In the genomic region with DNA sequence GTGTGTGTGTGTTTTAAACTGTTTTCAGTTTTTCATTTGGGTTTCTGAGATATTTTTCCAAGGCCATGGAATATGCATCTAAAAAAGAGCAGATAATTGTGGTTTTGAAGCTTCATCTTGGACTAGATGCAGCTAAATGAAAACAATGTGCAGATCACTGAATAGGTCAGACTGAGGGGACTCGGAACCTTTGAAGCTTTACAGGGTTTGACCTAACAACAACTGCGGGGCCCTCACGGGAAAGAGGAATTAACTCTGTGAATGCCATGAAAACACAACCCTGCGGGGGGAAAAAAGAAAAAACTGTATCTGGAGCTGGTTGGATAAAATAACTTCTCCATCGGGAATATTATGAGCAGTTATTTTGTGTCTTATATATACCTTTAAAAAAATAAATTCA, we compare ENCODE assay signal across 16 cellular contexts.
DNase-seq lines count a peak whose midpoint lies in the region; ATAC-seq and TF ChIP-seq lines count a peak whose summit lies in the region.
"Had no signal": no experiment of that assay in that cellular context is flagged by ENCODE, and none has a peak within 500 bp of the region (broad histone marks: within the 10 kb centered on the region; RNA-seq: fewer than 3 reads in every experiment).

No MANE protein-coding gene starts in this region.

- no peak overlapping the region for H3K4me3 Mint-ChIP-seq in chondrocyte (ENCODE audit: unreplicated experiment)

- peaks cover 32% of the 10 kb centered on the region for H3K4me1 Mint-ChIP-seq in chondrocyte (ENCODE audit: low read depth)

- no peak overlapping the region for H4K8ac ChIP-seq in mesendoderm (ENCODE audit: low read depth, low read length)

- H3K4me1 ChIP-seq in mesodermal cell (ENCODE audit: control insufficient read depth, insufficient read depth, low read length, poor library complexity, severe bottlenecking) (peaks cover 29% of the 10 kb centered on the region), thoracic aorta (ENCODE audit: control insufficient read depth in 1 of 2, low read depth in 2 of 2) (peaks cover 28 to 61% of the 10 kb centered on the region in 2 donors), mesendoderm (ENCODE audit: control insufficient read depth, low read depth, low read length) (peaks cover 4% of the 10 kb centered on the region)
- H3K4me1 ChIP-seq: testis had no signal

- H3K27ac ChIP-seq in mesodermal cell (ENCODE audit: low read depth, low read length, severe bottlenecking) (peak overlapping the region; percentile 75), thoracic aorta (peak overlapping the region; percentile 45 to 62), mesendoderm (ENCODE audit: low read depth, low read length) (no peak overlapping the region)
- H3K27ac ChIP-seq: C4-2B, testis had no signal

- H3K4me2 ChIP-seq in mesendoderm (ENCODE audit: low read length) = no peak overlapping the region

- peaks cover 6% of the 10 kb centered on the region for H3K36me3 Mint-ChIP-seq in chondrocyte (ENCODE audit: low read depth)

- DNase-seq in HFF-Myc (ENCODE audit: extremely low read depth, low read depth) (peak; percentile 42), chondrocyte (ENCODE audit: low spot score) (no peak), thoracic aorta (ENCODE audit: low spot score) (no peak), left lobe of liver (ENCODE audit: low spot score) (no peak), NCI-H2029 (lab: John Stamatoyannopoulos, UW) (no peak), mesendoderm (no peak)
- DNase-seq: activated CD4-positive, alpha-beta T cell treated with anti-CD3 and anti-CD28 coated beads, Interleukin-2, amount 50 U/mL, for 1 hour; activated T-cell treated with anti-CD3 and anti-CD28 coated beads, Interleukin-2, amount 50 U/mL, for 48 hours; EL; MM.1S; posterior cingulate gyrus; testis had no signal

- H3K18ac ChIP-seq in mesendoderm (ENCODE audit: low read length) = no peak overlapping the region

- H3K9me3 ChIP-seq in mesodermal cell (ENCODE audit: control insufficient read depth, low read length) (no peaks in the 10 kb centered on the region), thoracic aorta (no peaks in the 10 kb centered on the region)
- H3K9me3 ChIP-seq: testis had no signal

- no peak for ATAC-seq in thoracic aorta (ENCODE audit: insufficient number of reproducible peaks, low FRiP score, low read depth)
- no peak for ATAC-seq in left lobe of liver
- ATAC-seq in GM18870 (IDR thresholded peaks at IDR 0.05; ENCODE audit: unreplicated experiment) = no peak
- ATAC-seq: GM12878 had no signal

- H3K9me3 Mint-ChIP-seq in chondrocyte (ENCODE audit: low read depth) = no peaks in the 10 kb centered on the region

- H4K5ac ChIP-seq in mesendoderm (ENCODE audit: low read length) = no peak overlapping the region

- H3K27me3 ChIP-seq in thoracic aorta (replicated peaks; ENCODE audit: insufficient read depth) (no peaks in the 10 kb centered on the region), mesendoderm (ENCODE audit: insufficient read depth, low read length, poor library complexity) (no peaks in the 10 kb centered on the region)
- H3K27me3 ChIP-seq: testis had no signal

- H3K79me1 ChIP-seq in mesendoderm (ENCODE audit: low read length) = peaks cover 8% of the 10 kb centered on the region

- peak overlapping the region; percentile 14 for H3K27ac Mint-ChIP-seq in chondrocyte (ENCODE audit: unreplicated experiment)

- H2BK15ac ChIP-seq in mesendoderm (replicated peaks; ENCODE audit: low read depth) = no peak overlapping the region

- H3K4ac ChIP-seq in mesendoderm (ENCODE audit: low read depth, low read length) = no peak overlapping the region

- H3K36me3 ChIP-seq in mesodermal cell (ENCODE audit: control insufficient read depth, insufficient read depth, low read length) = peaks cover 20% of the 10 kb centered on the region
- H3K36me3 ChIP-seq in thoracic aorta = no peaks in the 10 kb centered on the region
- no peaks in the 10 kb centered on the region for H3K36me3 ChIP-seq in mesendoderm (ENCODE audit: control insufficient read depth, insufficient read depth, low read length)

- no peak overlapping the region for H2BK120ac ChIP-seq in mesendoderm (ENCODE audit: low read depth, low read length)

- TF ChIP-seq CTCF in HFF-Myc (IDR thresholded peaks at IDR 0.05; ENCODE audit: low read depth, low read length, missing control alignments) = no peak
- TF ChIP-seq CTCF in chondrocyte (IDR thresholded peaks at IDR 0.05) = no peak
- no peak for TF ChIP-seq CTCF in thoracic aorta (IDR thresholded peaks at IDR 0.05)

- H3K79me2 ChIP-seq in mesendoderm (ENCODE audit: control insufficient read depth, insufficient read depth, low read length) = no peaks in the 10 kb centered on the region

- H2BK5ac ChIP-seq in mesendoderm (ENCODE audit: low read length) = no peak overlapping the region

- H3K9ac ChIP-seq in mesendoderm (ENCODE audit: low read length) = no peak overlapping the region

- H2AK5ac ChIP-seq in mesendoderm (ENCODE audit: low read length) = no peak overlapping the region

- H3K23ac ChIP-seq in mesendoderm (ENCODE audit: low read length) = no peak overlapping the region

- H3K4me3 ChIP-seq in HFF-Myc (replicated peaks; ENCODE audit: low read depth, low read length) (no peak overlapping the region), mesodermal cell (ENCODE audit: extremely low read depth, insufficient read depth, low read length, poor library complexity, severe bottlenecking) (no peak overlapping the region), thoracic aorta (no peak overlapping the region), mesendoderm (ENCODE audit: low read length) (no peak overlapping the region)
- H3K4me3 ChIP-seq: GM12878, testis had no signal

- no peaks in the 10 kb centered on the region for H3K27me3 Mint-ChIP-seq in chondrocyte (ENCODE audit: low read depth)

- no peak overlapping the region for H3K56ac ChIP-seq in mesendoderm (ENCODE audit: low read length)

- WGBS in mesodermal cell (ENCODE audit: insufficient coverage in 2 of 2), 2 experiments = 37 to 49% methylated on average over 3 to 4 of the region's 5 CpGs
- no CpG with 5 or more reads among the region's 5 CpGs for WGBS in mesendoderm (ENCODE audit: extremely low coverage, insufficient coverage, low lambda C conversion rate)
